Comparison of ENCODE assay signal across 12 cellular contexts in the genomic region with DNA sequence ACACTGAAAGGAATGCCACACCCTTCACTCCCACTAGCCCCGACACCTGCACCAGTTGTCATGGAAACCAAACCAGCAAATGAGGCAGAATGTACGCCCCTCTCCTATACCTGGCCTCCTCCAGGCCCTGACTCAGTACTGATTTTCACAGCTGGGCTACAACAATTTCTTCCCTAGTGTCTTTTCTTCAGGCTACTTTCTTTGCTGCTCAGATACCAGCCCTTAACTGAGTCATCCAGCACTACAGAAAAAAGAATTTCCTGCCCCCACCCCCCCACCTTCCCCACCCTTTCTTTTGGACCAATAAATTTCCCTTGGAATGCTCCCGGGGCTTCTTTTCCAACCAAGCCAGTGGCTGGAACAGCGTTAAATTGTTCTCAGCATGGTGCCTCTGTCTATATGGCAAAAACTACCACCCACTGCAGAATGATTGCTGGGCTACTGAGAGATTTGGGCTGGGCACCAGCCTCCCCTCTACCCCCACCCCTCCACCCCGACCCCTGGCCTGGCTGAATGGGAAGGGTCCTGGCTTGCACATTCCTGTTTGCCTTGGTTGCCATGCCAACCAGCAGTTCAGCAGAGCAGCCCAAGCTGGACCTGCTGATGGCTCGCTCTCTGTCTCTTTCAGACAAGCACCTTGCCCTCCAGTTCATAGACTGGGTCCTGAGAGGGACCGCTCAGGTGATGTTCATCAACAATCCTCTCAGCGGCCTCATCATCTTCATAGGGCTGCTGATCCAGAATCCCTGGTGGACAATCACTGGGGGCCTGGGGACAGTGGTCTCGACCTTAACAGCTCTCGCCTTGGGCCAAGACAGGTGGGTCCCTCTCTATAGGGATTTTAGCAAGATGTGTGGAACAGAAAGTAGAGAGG. TPM values are rescaled to one million over a fixed set of nuclear protein-coding genes. Genes with fewer than 3 reads are reported as not detected.
DNase-seq lines count a peak whose midpoint lies in the region; ATAC-seq, FAIRE-seq and TF ChIP-seq lines count a peak whose summit lies in the region.
"Had no signal": no experiment of that assay in that cellular context is flagged by ENCODE, and none has a peak within 500 bp of the region (broad histone marks: within the 10 kb centered on the region; RNA-seq: fewer than 3 reads in every experiment).

No MANE protein-coding gene starts in this region.

- DNase-seq in GM23248, result peak; percentile 69
- peak; percentile 23 for DNase-seq in RCC 7860 (ENCODE audit: low spot score)
- peak; percentile 34 for DNase-seq in fibroblast of peridontal ligament (ENCODE audit: extremely low read depth)
- DNase-seq in putamen (ENCODE audit: low spot score), result peak; percentile 73
- no peak for DNase-seq in dermis blood vessel endothelial cell
- no peak for DNase-seq in transverse colon
- DNase-seq: activated CD4-positive, alpha-beta T cell treated with anti-CD3 and anti-CD28 coated beads, Interleukin-2, amount 50 U/mL, for 48 hours; heart right ventricle; RPMI8226 had no signal

- ATAC-seq in HG03280 (IDR thresholded peaks at IDR 0.05; ENCODE audit: unreplicated experiment) (no peak), GM18867 (IDR thresholded peaks at IDR 0.05; ENCODE audit: unreplicated experiment) (no peak)

- no peaks in the 10 kb centered on the region for H3K79me2 ChIP-seq in GM23248 (ENCODE audit: insufficient read depth)

- H3K27me3 ChIP-seq in GM23248 (replicated peaks; ENCODE audit: insufficient read depth) (peaks cover 14% of the 10 kb centered on the region; the same call in 1 of the 2 replicates), transverse colon (peaks cover 4% of the 10 kb centered on the region)
- H3K27me3 ChIP-seq: neutrophil had no signal

- peaks cover 11% of the 10 kb centered on the region for H3F3A ChIP-seq in GM23248 (ENCODE audit: insufficient read depth)

- H3K9me2 ChIP-seq in GM23248 (ENCODE audit: insufficient read depth), result no peaks in the 10 kb centered on the region

- peak overlapping the region; percentile 69 for H3K4me2 ChIP-seq in GM23248 (ENCODE audit: unreplicated experiment)

- no peak for TF ChIP-seq CTCF in transverse colon (IDR thresholded peaks at IDR 0.05)

- intact Hi-C loops in transverse colon (cut with DNase I; ENCODE audit: low total_unique reads), result no loop called here

- H4K20me1 ChIP-seq in GM23248 (ENCODE audit: insufficient read depth), result no peaks in the 10 kb centered on the region

- H2AFZ ChIP-seq in GM23248, result no peak overlapping the region

- no peak for TF ChIP-seq POLR2A in transverse colon (IDR thresholded peaks at IDR 0.05)

- WGBS in GM23248 (ENCODE audit: low coverage in 1 of 2, low lambda C conversion rate in 2 of 2, missing lambda C conversion rate in 2 of 2), 2 experiments, result 45 to 49% methylated on average over 10 of the region's 10 CpGs
- WGBS in transverse colon (ENCODE audit: low coverage in 1 of 2), 2 donors, result 41 to 67% methylated on average over 4 to 10 of the region's 10 CpGs

- peaks cover 26% of the 10 kb centered on the region for H3K4me1 ChIP-seq in GM23248 (ENCODE audit: insufficient read depth)
- H3K4me1 ChIP-seq in transverse colon, result no peaks in the 10 kb centered on the region
- H3K4me1 ChIP-seq: heart right ventricle had no signal

- TF ChIP-seq EP300 in transverse colon (IDR thresholded peaks at IDR 0.05; ENCODE audit: low read depth), result no peak

- H3K9ac ChIP-seq in GM23248, result no peak overlapping the region

- H3K9me3 ChIP-seq in GM23248 (ENCODE audit: low read depth), result no peaks in the 10 kb centered on the region
- H3K9me3 ChIP-seq in transverse colon, result no peaks in the 10 kb centered on the region
- H3K9me3 ChIP-seq: heart right ventricle, neutrophil had no signal

- H3K4me3 ChIP-seq in GM23248, result peak overlapping the region; percentile 22; the same call in 1 of the 2 replicates
- no peak overlapping the region for H3K4me3 ChIP-seq in transverse colon
- H3K4me3 ChIP-seq: heart right ventricle had no signal

- in situ Hi-C loops in GM23248 (cut with MboI) (no loop called here), transverse colon (cut with MboI; ENCODE audit: low pct_ligation_motif_present in 1 of 4, low pct_unique_long_range_greater_than_20kb in 1 of 4, low sequenced_read_pairs in 3 of 4) (no loop called here)

- no peak for FAIRE-seq in RCC 7860 (lab: Jason Lieb, UNC)

- 0 out of 2 replicates have a peak overlapping the region, but pooled peaks have one; percentile 14 for H3K27ac ChIP-seq in GM23248
- no peak overlapping the region for H3K27ac ChIP-seq in transverse colon
- H3K27ac ChIP-seq: heart right ventricle, neutrophil had no signal

- H3K36me3 ChIP-seq in GM23248 (ENCODE audit: low read depth), result no peaks in the 10 kb centered on the region
- no peaks in the 10 kb centered on the region for H3K36me3 ChIP-seq in transverse colon
- H3K36me3 ChIP-seq: heart right ventricle, neutrophil had no signal

RNA-seq across cellular contexts. Expression of gene SLC14A2, which starts 11.3 kb away (rescaled TPM):
- total RNA-seq in GM23248 (2014; rRNA removed; shearing (Covaris generic)), result 0.13 and 0.43 TPM in 2 replicates
- polyA plus RNA-seq in GM23248 (2016; fragmentation: Nextera tagmentation; extraction: Ambion mirVana), result 0.18 TPM in 1 of 2 replicates, not detected in the other
- total RNA-seq in dermis blood vessel endothelial cell (not detected in 2 replicates), transverse colon (not detected)

Comparison
In these comparisons a context has a peak if more than half of its experiments do, and no peak if none do; other contexts are left out.
1. DNase-seq: peak in GM23248 (single experiment), RCC 7860 (single experiment), fibroblast of peridontal ligament (single experiment) and putamen (single experiment); none in dermis blood vessel endothelial cell (single experiment) and transverse colon (single experiment).